1 cellular context compared by ENCODE assay signal in genomic region chr1:197725044-197725443, GRCh38.
TF ChIP-seq lines count a peak whose summit lies in the region.

No MANE protein-coding gene starts in this region.

TF ChIP-seq in HEK293, 187 proteins besides CTCF, POLR2A, EP300 and RAD21 (continued from another document):
- TF ChIP-seq, protein P1, sequence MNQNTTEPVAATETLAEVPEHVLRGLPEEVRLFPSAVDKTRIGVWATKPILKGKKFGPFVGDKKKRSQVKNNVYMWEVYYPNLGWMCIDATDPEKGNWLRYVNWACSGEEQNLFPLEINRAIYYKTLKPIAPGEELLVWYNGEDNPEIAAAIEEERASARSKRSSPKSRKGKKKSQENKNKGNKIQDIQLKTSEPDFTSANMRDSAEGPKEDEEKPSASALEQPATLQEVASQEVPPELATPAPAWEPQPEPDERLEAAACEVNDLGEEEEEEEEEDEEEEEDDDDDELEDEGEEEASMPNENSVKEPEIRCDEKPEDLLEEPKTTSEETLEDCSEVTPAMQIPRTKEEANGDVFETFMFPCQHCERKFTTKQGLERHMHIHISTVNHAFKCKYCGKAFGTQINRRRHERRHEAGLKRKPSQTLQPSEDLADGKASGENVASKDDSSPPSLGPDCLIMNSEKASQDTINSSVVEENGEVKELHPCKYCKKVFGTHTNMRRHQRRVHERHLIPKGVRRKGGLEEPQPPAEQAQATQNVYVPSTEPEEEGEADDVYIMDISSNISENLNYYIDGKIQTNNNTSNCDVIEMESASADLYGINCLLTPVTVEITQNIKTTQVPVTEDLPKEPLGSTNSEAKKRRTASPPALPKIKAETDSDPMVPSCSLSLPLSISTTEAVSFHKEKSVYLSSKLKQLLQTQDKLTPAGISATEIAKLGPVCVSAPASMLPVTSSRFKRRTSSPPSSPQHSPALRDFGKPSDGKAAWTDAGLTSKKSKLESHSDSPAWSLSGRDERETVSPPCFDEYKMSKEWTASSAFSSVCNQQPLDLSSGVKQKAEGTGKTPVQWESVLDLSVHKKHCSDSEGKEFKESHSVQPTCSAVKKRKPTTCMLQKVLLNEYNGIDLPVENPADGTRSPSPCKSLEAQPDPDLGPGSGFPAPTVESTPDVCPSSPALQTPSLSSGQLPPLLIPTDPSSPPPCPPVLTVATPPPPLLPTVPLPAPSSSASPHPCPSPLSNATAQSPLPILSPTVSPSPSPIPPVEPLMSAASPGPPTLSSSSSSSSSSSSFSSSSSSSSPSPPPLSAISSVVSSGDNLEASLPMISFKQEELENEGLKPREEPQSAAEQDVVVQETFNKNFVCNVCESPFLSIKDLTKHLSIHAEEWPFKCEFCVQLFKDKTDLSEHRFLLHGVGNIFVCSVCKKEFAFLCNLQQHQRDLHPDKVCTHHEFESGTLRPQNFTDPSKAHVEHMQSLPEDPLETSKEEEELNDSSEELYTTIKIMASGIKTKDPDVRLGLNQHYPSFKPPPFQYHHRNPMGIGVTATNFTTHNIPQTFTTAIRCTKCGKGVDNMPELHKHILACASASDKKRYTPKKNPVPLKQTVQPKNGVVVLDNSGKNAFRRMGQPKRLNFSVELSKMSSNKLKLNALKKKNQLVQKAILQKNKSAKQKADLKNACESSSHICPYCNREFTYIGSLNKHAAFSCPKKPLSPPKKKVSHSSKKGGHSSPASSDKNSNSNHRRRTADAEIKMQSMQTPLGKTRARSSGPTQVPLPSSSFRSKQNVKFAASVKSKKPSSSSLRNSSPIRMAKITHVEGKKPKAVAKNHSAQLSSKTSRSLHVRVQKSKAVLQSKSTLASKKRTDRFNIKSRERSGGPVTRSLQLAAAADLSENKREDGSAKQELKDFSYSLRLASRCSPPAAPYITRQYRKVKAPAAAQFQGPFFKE (tag by site-specific recombination; IDR thresholded peaks at IDR 0.05; ENCODE audit: borderline replicate concordance), result no peak
- TF ChIP-seq KLF17 (tag by site-specific recombination; IDR thresholded peaks at IDR 0.05) (no peak), ZNF626 (tag by site-specific recombination; IDR thresholded peaks at IDR 0.05) (peak; percentile 94), ZNF350 (tag by site-specific recombination; IDR thresholded peaks at IDR 0.05) (peak; percentile 34; the same call in 1 of the 2 replicates)
